In the genomic region with DNA sequence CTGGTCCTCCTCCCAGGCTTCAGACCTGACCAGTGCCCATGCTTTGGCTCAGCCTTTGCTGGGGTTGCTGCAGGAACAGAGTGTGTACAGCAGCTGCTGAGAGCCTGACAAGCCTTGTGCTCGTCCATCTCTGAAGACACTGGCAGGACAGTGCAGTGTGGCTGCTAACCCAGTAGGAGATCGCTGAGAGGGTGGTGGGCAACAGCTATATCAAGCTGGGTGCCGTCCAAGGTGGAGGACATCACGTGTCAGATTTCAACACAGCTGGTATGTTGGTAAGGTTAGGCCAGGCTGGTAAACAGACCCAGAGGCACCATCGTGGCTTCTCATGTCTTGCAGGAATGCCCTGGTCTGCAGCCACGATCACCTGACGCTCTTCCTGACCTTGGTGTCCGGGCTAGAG, we compare ENCODE assay signal across 1 cellular context.
TF ChIP-seq lines count a peak whose summit lies in the region.

No MANE protein-coding gene starts in this region.

TF ChIP-seq in K562, 482 proteins besides CTCF, POLR2A, EP300 and RAD21:
- TF ChIP-seq CBFB (CRISPR knock-in tag; IDR thresholded peaks at IDR 0.05) (no peak), IRF2 (CRISPR knock-in tag; IDR thresholded peaks at IDR 0.05) (peak; percentile 51; the same call in 1 of the 2 replicates), MYBL2 (IDR thresholded peaks at IDR 0.05; ENCODE audit: low read depth) (no peak), MYBL2 (CRISPR knock-in tag; IDR thresholded peaks at IDR 0.05; ENCODE audit: borderline replicate concordance) (no peak), ZNF12 (CRISPR knock-in tag; IDR thresholded peaks at IDR 0.05) (no peak), TEAD4 (IDR thresholded peaks at IDR 0.05; ENCODE audit: low read length) (no peak), TEAD4 (CRISPR knock-in tag; IDR thresholded peaks at IDR 0.05; ENCODE audit: borderline replicate concordance) (no peak)
